In genomic region chr12:44317651-44318126, GRCh38 we compare ENCODE assay signal across 8 cellular contexts.
DNase-seq lines count a peak whose midpoint lies in the region; ATAC-seq and TF ChIP-seq lines count a peak whose summit lies in the region.

No MANE protein-coding gene starts in this region.

- peak; percentile 58 for TF ChIP-seq CTCF in epithelial cell of esophagus (IDR thresholded peaks at IDR 0.05; ENCODE audit: insufficient read depth, low read depth, low read length, missing control alignments)
- TF ChIP-seq CTCF in thyroid gland (IDR thresholded peaks at IDR 0.05): peak in 5 of 6 experiments; percentile 22 to 61 (median 52)

- ATAC-seq in GM18907 (IDR thresholded peaks at IDR 0.05; ENCODE audit: unreplicated experiment) (peak; percentile 92), HG03095 (IDR thresholded peaks at IDR 0.05; ENCODE audit: unreplicated experiment) (peak; percentile 89)

- no peaks in the 10 kb centered on the region for H3K4me1 ChIP-seq in thyroid gland

- TF ChIP-seq POLR2A in thyroid gland (IDR thresholded peaks at IDR 0.05): no peak

- intact Hi-C loops in thyroid gland (cut with DNase I): no loop called here

- no peak overlapping the region for H3K4me3 ChIP-seq in epithelial cell of esophagus (ENCODE audit: low read length)
- no peak overlapping the region for H3K4me3 ChIP-seq in thyroid gland (replicated peaks in 1 of 3)

- H3K9me3 ChIP-seq in thyroid gland: no peaks in the 10 kb centered on the region

- H3K36me3 ChIP-seq in thyroid gland: no peaks in the 10 kb centered on the region

- H3K27me3 ChIP-seq in thyroid gland: no peaks in the 10 kb centered on the region

- WGBS in thyroid gland, 2 donors: 73 to 88% methylated on average over 5 to 6 of the region's 7 CpGs

- no peak overlapping the region for H3K27ac ChIP-seq in thyroid gland

- DNase-seq in COR-L47 (lab: John Stamatoyannopoulos, UW) (peak; percentile 41), NCI-H226 (peak; percentile 16), epithelial cell of esophagus (ENCODE audit: low read depth) (peak; percentile 49), thyroid gland (no peak)
- DNase-seq in stimulated activated CD4-positive, alpha-beta T cell treated with anti-CD3 and anti-CD28 coated beads, Interleukin-4, amount 100 ng/mL, for 24 hours: no peak
- DNase-seq in activated effector memory CD4-positive, alpha-beta T cell treated with Interleukin-2 at 50 U/mL for 16 hours: no peak

Comparison
In these comparisons a context has a peak if more than half of its experiments do, and no peak if none do; other contexts are left out.
1. DNase-seq: peak in COR-L47 (single experiment), NCI-H226 (single experiment) and epithelial cell of esophagus (single experiment); none in thyroid gland (0 of 2), stimulated activated CD4-positive, alpha-beta T cell treated with anti-CD3 and anti-CD28 coated beads, Interleukin-4, amount 100 ng/mL, for 24 hours (single experiment) and activated effector memory CD4-positive, alpha-beta T cell treated with Interleukin-2 at 50 U/mL for 16 hours (single experiment).